ENCODE assay signal across 10 cellular contexts in the genomic region with DNA sequence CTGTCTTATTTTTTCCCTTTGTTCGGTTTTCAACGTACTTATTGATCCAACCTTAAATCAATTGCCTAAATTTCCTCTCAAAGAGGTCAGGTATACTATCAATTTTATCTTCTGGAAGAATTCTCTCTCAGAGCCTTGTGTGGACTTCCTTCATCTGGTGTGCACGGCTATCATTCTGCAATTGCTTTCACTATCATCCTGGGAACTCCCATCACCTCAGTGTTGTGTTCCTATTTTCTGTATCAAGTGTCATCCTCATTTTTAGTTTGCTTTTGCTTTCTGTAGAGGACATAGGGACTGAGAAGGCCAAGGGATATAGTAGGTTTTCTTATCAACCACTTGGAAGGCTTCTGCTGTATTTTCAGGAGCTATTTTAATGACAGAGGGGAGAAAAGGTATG. TPM values are rescaled to one million over a fixed set of nuclear protein-coding genes. Genes with fewer than 3 reads are reported as not detected.
DNase-seq lines count a peak whose midpoint lies in the region; ATAC-seq and TF ChIP-seq lines count a peak whose summit lies in the region.
"Had no signal": no experiment of that assay in that cellular context is flagged by ENCODE, and none has a peak within 500 bp of the region (broad histone marks: within the 10 kb centered on the region; RNA-seq: fewer than 3 reads in every experiment).

No MANE protein-coding gene starts in this region.

- no peak for DNase-seq in effector memory CD8-positive, alpha-beta T cell
- DNase-seq in sigmoid colon (no peak), DMS79 treated with DMSO at 0.1 percent for 48 hours (lab: John Stamatoyannopoulos, UW) (no peak), NCI-H187 (lab: John Stamatoyannopoulos, UW) (no peak)
- DNase-seq in activated CD4-positive, CD25-positive, alpha-beta regulatory T cell (lab: John Stamatoyannopoulos, UW), result no peak
- no peak for DNase-seq in stimulated activated naive CD4-positive, alpha-beta T cell (lab: John Stamatoyannopoulos, UW)
- DNase-seq: effector CD4-positive, alpha-beta T cell; mesendoderm had no signal

- H3K27me3 Mint-ChIP-seq in IgD-negative memory B cell, result no peaks in the 10 kb centered on the region
- H3K27me3 Mint-ChIP-seq in effector memory CD8-positive, alpha-beta T cell, result no peaks in the 10 kb centered on the region

- H3K27me3 ChIP-seq in sigmoid colon, result no peaks in the 10 kb centered on the region

- peak overlapping the region; percentile 53 to 99 (median 96) for H3K27ac ChIP-seq in sigmoid colon

- H3K27ac Mint-ChIP-seq in IgD-negative memory B cell, result peak overlapping the region in 2 of 3 donors; percentile 31 to 65
- peak overlapping the region; percentile 92 for H3K27ac Mint-ChIP-seq in effector memory CD8-positive, alpha-beta T cell

- H3K4me1 ChIP-seq in sigmoid colon, result peaks cover 0 to 100% (median 88%) of the 10 kb centered on the region in 4 donors

- intact Hi-C loops in sigmoid colon (cut with DNase I), result no loop called here

- H3K36me3 Mint-ChIP-seq in IgD-negative memory B cell, result no peaks in the 10 kb centered on the region
- H3K36me3 Mint-ChIP-seq in effector memory CD8-positive, alpha-beta T cell (ENCODE audit: insufficient read depth), result peaks cover 45% of the 10 kb centered on the region

- no peaks in the 10 kb centered on the region for H3K9me3 ChIP-seq in sigmoid colon

- no peak for TF ChIP-seq EP300 in sigmoid colon (IDR thresholded peaks at IDR 0.05)

- TF ChIP-seq CTCF in sigmoid colon (IDR thresholded peaks at IDR 0.05), result no peak

- H3K4me3 ChIP-seq in sigmoid colon, result no peak overlapping the region

- TF ChIP-seq POLR2A in sigmoid colon (IDR thresholded peaks at IDR 0.05), result no peak

- 57 to 69% methylated on average over 3 of the region's 3 CpGs for WGBS in sigmoid colon, 2 donors

- H3K9me3 Mint-ChIP-seq in IgD-negative memory B cell, result no peaks in the 10 kb centered on the region
- H3K9me3 Mint-ChIP-seq in effector memory CD8-positive, alpha-beta T cell, result no peaks in the 10 kb centered on the region

- ATAC-seq in GM18502 (IDR thresholded peaks at IDR 0.05; ENCODE audit: poor library complexity, unreplicated experiment), result peak; percentile 69
- ATAC-seq in effector memory CD8-positive, alpha-beta T cell (replicated peaks), result peak; percentile 52

- peaks cover 10 to 20% (median 15%) of the 10 kb centered on the region in 3 donors for H3K4me1 Mint-ChIP-seq in IgD-negative memory B cell
- peaks cover 53 to 78% of the 10 kb centered on the region in 2 donors for H3K4me1 Mint-ChIP-seq in effector memory CD8-positive, alpha-beta T cell (ENCODE audit: low read depth in 2 of 2)

- peaks cover 6 to 29% (median 13%) of the 10 kb centered on the region in 4 donors for H3K36me3 ChIP-seq in sigmoid colon

- peak overlapping the region in 3 of 4 donors; percentile 49 to 77 (median 54) for H3K4me3 Mint-ChIP-seq in IgD-negative memory B cell
- peak overlapping the region; percentile 70 to 78 for H3K4me3 Mint-ChIP-seq in effector memory CD8-positive, alpha-beta T cell

RNA-seq across cellular contexts. Expression of a gene that starts 11.3 kb away (rescaled TPM):
- polyA plus RNA-seq in IgD-negative memory B cell, result 17.2 TPM
- total RNA-seq in sigmoid colon, result 100 to 1,000 TPM; 303 to 609 (median 321) TPM
- polyA plus RNA-seq in sigmoid colon, result 100 to 1,000 TPM in 1 of 3 donors, 10 to 100 TPM in 2; 22.8 to 140 (median 44.6) TPM
